1 cellular context compared by ENCODE assay signal in the genomic region with DNA sequence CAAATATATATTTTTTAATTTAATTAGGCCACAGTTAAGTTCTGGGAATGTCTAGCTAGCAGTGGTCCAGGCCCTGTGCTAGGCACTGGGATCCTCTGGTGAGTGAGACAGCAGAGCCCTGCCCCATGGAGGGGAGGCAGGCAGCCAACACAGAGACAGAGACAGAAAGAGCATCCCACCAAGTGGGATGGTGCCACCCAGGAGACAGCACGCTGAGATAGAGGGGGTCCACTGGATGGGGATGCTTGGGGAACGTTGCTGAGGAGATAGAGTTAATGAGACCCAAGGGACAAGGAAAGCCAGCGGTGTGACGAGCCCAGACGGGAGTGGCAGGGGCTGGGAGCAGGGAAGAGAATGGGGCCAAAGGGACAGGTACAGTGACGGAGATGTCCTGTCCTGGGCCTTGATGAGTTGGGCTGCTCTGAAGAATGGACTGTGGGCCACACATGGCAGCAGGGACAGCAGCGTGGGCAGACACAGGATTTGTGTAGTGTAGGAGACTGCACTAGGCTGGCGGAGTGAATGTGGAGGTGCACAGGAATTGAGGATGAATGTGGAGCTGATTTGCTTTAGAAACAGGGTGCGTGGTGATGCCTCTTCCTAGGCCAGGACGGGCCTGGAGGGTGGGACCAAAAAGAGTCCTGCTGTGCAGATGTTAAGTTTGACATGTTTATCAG.
TF ChIP-seq lines count a peak whose summit lies in the region.

No MANE protein-coding gene starts in this region.

TF ChIP-seq in WTC11, 78 proteins besides CTCF, POLR2A, EP300 and RAD21 (continued from another document):
- TF ChIP-seq, protein P1, sequence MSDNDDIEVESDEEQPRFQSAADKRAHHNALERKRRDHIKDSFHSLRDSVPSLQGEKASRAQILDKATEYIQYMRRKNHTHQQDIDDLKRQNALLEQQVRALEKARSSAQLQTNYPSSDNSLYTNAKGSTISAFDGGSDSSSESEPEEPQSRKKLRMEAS (CRISPR knock-in tag; IDR thresholded peaks at IDR 0.05), result no peak
- TF ChIP-seq FOXK1 (CRISPR knock-in tag; IDR thresholded peaks at IDR 0.05) (no peak), NR2C2 (CRISPR knock-in tag; IDR thresholded peaks at IDR 0.05) (no peak), PRRX2 (CRISPR knock-in tag; IDR thresholded peaks at IDR 0.05) (no peak), ZBTB21 (CRISPR knock-in tag; IDR thresholded peaks at IDR 0.05; ENCODE audit: borderline replicate concordance) (no peak), TCF7 (CRISPR knock-in tag; IDR thresholded peaks at IDR 0.05; ENCODE audit: low read depth) (no peak), TEAD4 (CRISPR knock-in tag; IDR thresholded peaks at IDR 0.05) (no peak)
- TF ChIP-seq, protein P2, sequence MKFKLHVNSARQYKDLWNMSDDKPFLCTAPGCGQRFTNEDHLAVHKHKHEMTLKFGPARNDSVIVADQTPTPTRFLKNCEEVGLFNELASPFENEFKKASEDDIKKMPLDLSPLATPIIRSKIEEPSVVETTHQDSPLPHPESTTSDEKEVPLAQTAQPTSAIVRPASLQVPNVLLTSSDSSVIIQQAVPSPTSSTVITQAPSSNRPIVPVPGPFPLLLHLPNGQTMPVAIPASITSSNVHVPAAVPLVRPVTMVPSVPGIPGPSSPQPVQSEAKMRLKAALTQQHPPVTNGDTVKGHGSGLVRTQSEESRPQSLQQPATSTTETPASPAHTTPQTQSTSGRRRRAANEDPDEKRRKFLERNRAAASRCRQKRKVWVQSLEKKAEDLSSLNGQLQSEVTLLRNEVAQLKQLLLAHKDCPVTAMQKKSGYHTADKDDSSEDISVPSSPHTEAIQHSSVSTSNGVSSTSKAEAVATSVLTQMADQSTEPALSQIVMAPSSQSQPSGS (CRISPR knock-in tag; IDR thresholded peaks at IDR 0.05; ENCODE audit: borderline replicate concordance, low read depth), result no peak
- TF ChIP-seq, protein P3, sequence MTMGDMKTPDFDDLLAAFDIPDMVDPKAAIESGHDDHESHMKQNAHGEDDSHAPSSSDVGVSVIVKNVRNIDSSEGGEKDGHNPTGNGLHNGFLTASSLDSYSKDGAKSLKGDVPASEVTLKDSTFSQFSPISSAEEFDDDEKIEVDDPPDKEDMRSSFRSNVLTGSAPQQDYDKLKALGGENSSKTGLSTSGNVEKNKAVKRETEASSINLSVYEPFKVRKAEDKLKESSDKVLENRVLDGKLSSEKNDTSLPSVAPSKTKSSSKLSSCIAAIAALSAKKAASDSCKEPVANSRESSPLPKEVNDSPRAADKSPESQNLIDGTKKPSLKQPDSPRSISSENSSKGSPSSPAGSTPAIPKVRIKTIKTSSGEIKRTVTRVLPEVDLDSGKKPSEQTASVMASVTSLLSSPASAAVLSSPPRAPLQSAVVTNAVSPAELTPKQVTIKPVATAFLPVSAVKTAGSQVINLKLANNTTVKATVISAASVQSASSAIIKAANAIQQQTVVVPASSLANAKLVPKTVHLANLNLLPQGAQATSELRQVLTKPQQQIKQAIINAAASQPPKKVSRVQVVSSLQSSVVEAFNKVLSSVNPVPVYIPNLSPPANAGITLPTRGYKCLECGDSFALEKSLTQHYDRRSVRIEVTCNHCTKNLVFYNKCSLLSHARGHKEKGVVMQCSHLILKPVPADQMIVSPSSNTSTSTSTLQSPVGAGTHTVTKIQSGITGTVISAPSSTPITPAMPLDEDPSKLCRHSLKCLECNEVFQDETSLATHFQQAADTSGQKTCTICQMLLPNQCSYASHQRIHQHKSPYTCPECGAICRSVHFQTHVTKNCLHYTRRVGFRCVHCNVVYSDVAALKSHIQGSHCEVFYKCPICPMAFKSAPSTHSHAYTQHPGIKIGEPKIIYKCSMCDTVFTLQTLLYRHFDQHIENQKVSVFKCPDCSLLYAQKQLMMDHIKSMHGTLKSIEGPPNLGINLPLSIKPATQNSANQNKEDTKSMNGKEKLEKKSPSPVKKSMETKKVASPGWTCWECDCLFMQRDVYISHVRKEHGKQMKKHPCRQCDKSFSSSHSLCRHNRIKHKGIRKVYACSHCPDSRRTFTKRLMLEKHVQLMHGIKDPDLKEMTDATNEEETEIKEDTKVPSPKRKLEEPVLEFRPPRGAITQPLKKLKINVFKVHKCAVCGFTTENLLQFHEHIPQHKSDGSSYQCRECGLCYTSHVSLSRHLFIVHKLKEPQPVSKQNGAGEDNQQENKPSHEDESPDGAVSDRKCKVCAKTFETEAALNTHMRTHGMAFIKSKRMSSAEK (CRISPR knock-in tag; IDR thresholded peaks at IDR 0.05; ENCODE audit: borderline replicate concordance), result no peak
- TF ChIP-seq, protein P4, sequence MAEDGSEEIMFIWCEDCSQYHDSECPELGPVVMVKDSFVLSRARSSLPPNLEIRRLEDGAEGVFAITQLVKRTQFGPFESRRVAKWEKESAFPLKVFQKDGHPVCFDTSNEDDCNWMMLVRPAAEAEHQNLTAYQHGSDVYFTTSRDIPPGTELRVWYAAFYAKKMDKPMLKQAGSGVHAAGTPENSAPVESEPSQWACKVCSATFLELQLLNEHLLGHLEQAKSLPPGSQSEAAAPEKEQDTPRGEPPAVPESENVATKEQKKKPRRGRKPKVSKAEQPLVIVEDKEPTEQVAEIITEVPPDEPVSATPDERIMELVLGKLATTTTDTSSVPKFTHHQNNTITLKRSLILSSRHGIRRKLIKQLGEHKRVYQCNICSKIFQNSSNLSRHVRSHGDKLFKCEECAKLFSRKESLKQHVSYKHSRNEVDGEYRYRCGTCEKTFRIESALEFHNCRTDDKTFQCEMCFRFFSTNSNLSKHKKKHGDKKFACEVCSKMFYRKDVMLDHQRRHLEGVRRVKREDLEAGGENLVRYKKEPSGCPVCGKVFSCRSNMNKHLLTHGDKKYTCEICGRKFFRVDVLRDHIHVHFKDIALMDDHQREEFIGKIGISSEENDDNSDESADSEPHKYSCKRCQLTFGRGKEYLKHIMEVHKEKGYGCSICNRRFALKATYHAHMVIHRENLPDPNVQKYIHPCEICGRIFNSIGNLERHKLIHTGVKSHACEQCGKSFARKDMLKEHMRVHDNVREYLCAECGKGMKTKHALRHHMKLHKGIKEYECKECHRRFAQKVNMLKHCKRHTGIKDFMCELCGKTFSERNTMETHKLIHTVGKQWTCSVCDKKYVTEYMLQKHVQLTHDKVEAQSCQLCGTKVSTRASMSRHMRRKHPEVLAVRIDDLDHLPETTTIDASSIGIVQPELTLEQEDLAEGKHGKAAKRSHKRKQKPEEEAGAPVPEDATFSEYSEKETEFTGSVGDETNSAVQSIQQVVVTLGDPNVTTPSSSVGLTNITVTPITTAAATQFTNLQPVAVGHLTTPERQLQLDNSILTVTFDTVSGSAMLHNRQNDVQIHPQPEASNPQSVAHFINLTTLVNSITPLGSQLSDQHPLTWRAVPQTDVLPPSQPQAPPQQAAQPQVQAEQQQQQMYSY (CRISPR knock-in tag; IDR thresholded peaks at IDR 0.05), result no peak
